16 cellular contexts compared by ENCODE assay signal in genomic region chr4:174256277-174256713, GRCh38. TPM values are rescaled to one million over a fixed set of nuclear protein-coding genes. Genes with fewer than 3 reads are reported as not detected.
DNase-seq lines count a peak whose midpoint lies in the region; ATAC-seq and TF ChIP-seq lines count a peak whose summit lies in the region.
"Had no signal": no experiment of that assay in that cellular context is flagged by ENCODE, and none has a peak within 500 bp of the region (broad histone marks: within the 10 kb centered on the region; RNA-seq: fewer than 3 reads in every experiment).

No MANE protein-coding gene starts in this region.

- no peak for TF ChIP-seq CTCF in A673 (conservative IDR thresholded peaks at IDR 0.05; ENCODE audit: low read depth, low read length)
- TF ChIP-seq CTCF in astrocyte of the cerebellum (IDR thresholded peaks at IDR 0.05; ENCODE audit: low read depth, low read length, missing control alignments): no peak
- no peak for TF ChIP-seq CTCF in fibroblast of the aortic adventitia (IDR thresholded peaks at IDR 0.05; ENCODE audit: insufficient read depth, low read length)
- TF ChIP-seq CTCF in ascending aorta (IDR thresholded peaks at IDR 0.05): no peak

- H3K27me3 ChIP-seq in A673 (replicated peaks; ENCODE audit: insufficient read depth, low read depth, low read length, poor library complexity) (no peaks in the 10 kb centered on the region), ascending aorta (no peaks in the 10 kb centered on the region)
- H3K27me3 ChIP-seq: tibial nerve had no signal

- CTCF ChIA-PET in A673 (lab: Charles Lee): no interaction called here

- in situ Hi-C loops in astrocyte of the cerebellum (cut with HindIII; ENCODE audit: low sequenced_read_pairs): no loop called here

- ATAC-seq in GM19328 (IDR thresholded peaks at IDR 0.05; ENCODE audit: unreplicated experiment): no peak
- ATAC-seq: psoas muscle had no signal

- H3K27ac ChIP-seq in A673 (ENCODE audit: low read depth, low read length, poor library complexity, severe bottlenecking): no peak overlapping the region
- no peak overlapping the region for H3K27ac ChIP-seq in ascending aorta
- H3K27ac ChIP-seq: coronary artery, psoas muscle, tibial nerve had no signal

- H3K4me1 ChIP-seq in A673 (ENCODE audit: insufficient read depth, low read length, poor library complexity, severe bottlenecking): peaks cover 36% of the 10 kb centered on the region
- H3K4me1 ChIP-seq in ascending aorta: peaks cover 8 to 9% of the 10 kb centered on the region in 2 donors
- H3K4me1 ChIP-seq: psoas muscle had no signal

- BruUV-seq in A673 (replicated peaks; lab: Mats Ljungman, UMichigan): no TSS peak

- H3K4me3 ChIP-seq in A673 (ENCODE audit: low read depth, low read length, poor library complexity, severe bottlenecking): no peak overlapping the region
- H3K4me3 ChIP-seq in astrocyte of the cerebellum (ENCODE audit: low read depth, low read length): no peak overlapping the region
- no peak overlapping the region for H3K4me3 ChIP-seq in fibroblast of the aortic adventitia (ENCODE audit: low read depth, low read length)
- H3K4me3 ChIP-seq in ascending aorta: no peak overlapping the region
- H3K4me3 ChIP-seq: coronary artery, psoas muscle, tibial nerve had no signal

- POLR2A ChIA-PET in A673 (lab: Charles Lee; ENCODE audit: low non-redundant PET): no interaction called here

- intact Hi-C loops in A673 (cut with micrococcal nuclease; ENCODE audit: unreplicated experiment): no loop called here
- intact Hi-C loops in ascending aorta (cut with DNase I): no loop called here

- peak; percentile 51 for DNase-seq in A673 (ENCODE audit: low spot score)
- DNase-seq in H4 (ENCODE audit: low spot score): peak; percentile 7
- DNase-seq in astrocyte of the cerebellum (ENCODE audit: low read depth): peak; percentile 15
- peak; percentile 84 for DNase-seq in fibroblast of the aortic adventitia (ENCODE audit: low read depth)
- no peak for DNase-seq in inferior parietal cortex (ENCODE audit: extremely low spot score)
- no peak for DNase-seq in stimulated activated CD8-positive, alpha-beta memory T cell treated with anti-CD3 and anti-CD28 coated beads, Interleukin-4, amount 100 ng/mL, for 48 hours
- no peak for DNase-seq in ascending aorta (ENCODE audit: low spot score in 2 of 2)
- DNase-seq: activated B cell treated with CpG ODN at 0.5 μM for 24 hours; activated CD8-positive, alpha-beta memory T cell treated with anti-CD3 and anti-CD28 coated beads, Interleukin-2, amount 50 U/mL, for 4 hours; activated naive CD4-positive, alpha-beta T cell treated with anti-CD3 and anti-CD28 coated beads, Interleukin-2, amount 50 U/mL, for 16 hours; foreskin melanocyte; NCI-H1417; psoas muscle had no signal

- H3K9me3 ChIP-seq in A673 (ENCODE audit: low read depth, low read length, poor library complexity, severe bottlenecking) (no peaks in the 10 kb centered on the region), ascending aorta (no peaks in the 10 kb centered on the region)
- H3K9me3 ChIP-seq: psoas muscle, tibial nerve had no signal

- H3K36me3 ChIP-seq in A673 (ENCODE audit: insufficient read depth, low read length, poor library complexity, severe bottlenecking) (no peaks in the 10 kb centered on the region), ascending aorta (peaks cover 4% of the 10 kb centered on the region in 2 donors)

RNA-seq across cellular contexts. Expression of gene FBXO8, which starts 27.2 kb away (rescaled TPM):
- 11.7 and 13.5 TPM in 2 replicates for total RNA-seq in A673 (2021)
- 21.4 and 32.3 TPM in 2 replicates for total RNA-seq in H4 (2014; rRNA removed; shearing (Covaris generic))
- 11.2 and 39.1 TPM in 2 replicates for total RNA-seq in fibroblast of the aortic adventitia (ENCODE audit: low replicate concordance)
- 15.5 TPM for total RNA-seq in ascending aorta

RNA-seq across cellular contexts. Expression of gene CEP44, which starts 27.4 kb away (rescaled TPM):
- total RNA-seq in A673 (2021) (22.3 and 23.7 TPM in 2 replicates), fibroblast of the aortic adventitia (ENCODE audit: low replicate concordance) (22.7 and 26.4 TPM in 2 replicates), ascending aorta (5.7 TPM)
- 13.8 and 16.5 TPM in 2 replicates for total RNA-seq in H4 (2014; rRNA removed; shearing (Covaris generic))

Comparison
In these comparisons a context has a peak if more than half of its experiments do, and no peak if none do; other contexts are left out.
1. DNase-seq: peak in A673 (single experiment), H4 (single experiment), astrocyte of the cerebellum (single experiment) and fibroblast of the aortic adventitia (single experiment); none in inferior parietal cortex (single experiment), stimulated activated CD8-positive, alpha-beta memory T cell treated with anti-CD3 and anti-CD28 coated beads, Interleukin-4, amount 100 ng/mL, for 48 hours (single experiment) and ascending aorta (0 of 2).